ENCODE assay signal across 15 cellular contexts in the genomic region with DNA sequence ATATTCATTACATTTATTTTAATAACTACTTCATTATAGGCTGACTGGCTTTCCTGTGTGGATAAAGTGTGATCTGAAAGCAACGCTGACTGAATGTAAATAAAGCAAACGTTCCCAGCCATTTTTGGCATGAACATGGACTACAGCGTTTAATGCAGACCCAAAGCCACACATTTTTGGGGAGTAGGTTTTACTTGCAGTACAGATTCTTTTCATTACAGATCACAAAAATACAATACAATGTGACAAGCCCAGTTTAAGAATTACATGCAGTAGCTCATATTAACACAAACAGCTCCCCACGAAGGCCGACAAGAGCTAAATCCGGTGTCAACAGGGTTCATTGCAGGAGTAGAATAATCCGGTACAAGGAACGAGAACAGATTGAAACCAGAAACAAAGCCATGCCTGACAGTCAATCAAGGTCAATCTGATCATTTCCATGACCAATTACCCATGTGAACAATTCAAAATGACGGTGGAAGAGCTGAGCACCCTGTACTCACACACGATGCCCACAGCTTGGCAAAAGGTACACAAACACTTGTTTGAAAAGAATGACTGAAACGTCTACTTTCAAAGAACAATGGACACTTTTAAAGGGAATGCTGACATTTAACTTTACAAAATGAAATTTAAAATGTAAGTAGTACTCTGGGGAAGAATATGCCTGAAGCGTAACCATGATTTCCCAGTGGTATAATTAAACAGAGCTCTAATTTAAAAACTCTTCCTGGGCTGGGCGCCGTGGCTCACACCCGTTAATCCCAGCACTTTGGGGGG. TPM values are rescaled to one million over a fixed set of nuclear protein-coding genes. Genes with fewer than 3 reads are reported as not detected.
DNase-seq lines count a peak whose midpoint lies in the region; ATAC-seq and TF ChIP-seq lines count a peak whose summit lies in the region.
"Had no signal": no experiment of that assay in that cellular context is flagged by ENCODE, and none has a peak within 500 bp of the region (broad histone marks: within the 10 kb centered on the region; RNA-seq: fewer than 3 reads in every experiment).

No MANE protein-coding gene starts in this region.

- TF ChIP-seq POLR2A in stomach (IDR thresholded peaks at IDR 0.05), result no peak

- H3K4me1 Mint-ChIP-seq in activated CD8-positive, alpha-beta T cell treated with anti-CD3 and anti-CD28 coated beads for 36 hours (ENCODE audit: low read depth), result peaks cover 46% of the 10 kb centered on the region
- peaks cover 35% of the 10 kb centered on the region for H3K4me1 Mint-ChIP-seq in activated CD8-positive, alpha-beta T cell treated with anti-CD3 and anti-CD28 coated beads, Interleukin-2, amount 10 ng/mL, durations not matched to agents 7 days and 5 days (ENCODE audit: low read depth)
- H3K4me1 Mint-ChIP-seq in WTC11, result peaks cover 16% of the 10 kb centered on the region

- 58% methylated on average over 15 of the region's 15 CpGs for WGBS in right cardiac atrium
- WGBS in stomach, 5 donors, result 38 to 46% (median 41%) methylated on average over 15 of the region's 15 CpGs

- peaks cover 11 to 31% (median 18%) of the 10 kb centered on the region in 4 donors for H3K36me3 ChIP-seq in stomach

- no peak for ATAC-seq in activated CD8-positive, alpha-beta T cell treated with anti-CD3 and anti-CD28 coated beads for 36 hours
- ATAC-seq in activated CD8-positive, alpha-beta T cell treated with anti-CD3 and anti-CD28 coated beads, Interleukin-2, amount 10 ng/mL, durations not matched to agents 7 days and 5 days, result no peak
- ATAC-seq in WTC11 (no peak), right cardiac atrium (no peak), GM21737 (IDR thresholded peaks at IDR 0.05; ENCODE audit: unreplicated experiment) (no peak)
- ATAC-seq: CD8-positive, alpha-beta T cell; effector memory CD8-positive, alpha-beta T cell had no signal

- peaks cover 40% of the 10 kb centered on the region for H3K36me3 Mint-ChIP-seq in activated CD8-positive, alpha-beta T cell treated with anti-CD3 and anti-CD28 coated beads for 36 hours (ENCODE audit: low read depth)
- H3K36me3 Mint-ChIP-seq in activated CD8-positive, alpha-beta T cell treated with anti-CD3 and anti-CD28 coated beads, Interleukin-2, amount 10 ng/mL, durations not matched to agents 7 days and 5 days (ENCODE audit: low read depth), result peaks cover 31% of the 10 kb centered on the region
- H3K36me3 Mint-ChIP-seq in WTC11, result peaks cover 22% of the 10 kb centered on the region

- no peaks in the 10 kb centered on the region for H3K9me3 ChIP-seq in right cardiac atrium (ENCODE audit: control insufficient read depth, low read length)
- no peaks in the 10 kb centered on the region for H3K9me3 ChIP-seq in stomach

- no peaks in the 10 kb centered on the region for H3K9me3 Mint-ChIP-seq in activated CD8-positive, alpha-beta T cell treated with anti-CD3 and anti-CD28 coated beads for 36 hours
- no peaks in the 10 kb centered on the region for H3K9me3 Mint-ChIP-seq in activated CD8-positive, alpha-beta T cell treated with anti-CD3 and anti-CD28 coated beads, Interleukin-2, amount 10 ng/mL, durations not matched to agents 7 days and 5 days (ENCODE audit: insufficient read depth)
- no peaks in the 10 kb centered on the region for H3K9me3 Mint-ChIP-seq in WTC11
- H3K9me3 Mint-ChIP-seq: activated B cell treated with CpG ODN at 0.5 μM for 24 hours; CD8-positive, alpha-beta T cell; effector memory CD8-positive, alpha-beta T cell; H9; naive B cell had no signal

- H3K27ac ChIP-seq in right cardiac atrium (ENCODE audit: low read length), result peak overlapping the region; percentile 17
- peak overlapping the region in 4 of 5 donors; percentile 28 to 90 (median 70) for H3K27ac ChIP-seq in stomach

- TF ChIP-seq EP300 in stomach (IDR thresholded peaks at IDR 0.05), result no peak

- CTCF ChIA-PET in activated CD8-positive, alpha-beta T cell treated with anti-CD3 and anti-CD28 coated beads for 36 hours (lab: Charles Lee), result interaction anchor here (1.1 to 4.1 kb wide), 4 partner anchors 11 to 123 kb away, joined by 3 to 19 read pairs (median 8); no protein-coding TSS in a partner anchor
- CTCF ChIA-PET in activated CD8-positive, alpha-beta T cell treated with anti-CD3 and anti-CD28 coated beads, Interleukin-2, amount 10 ng/mL, durations not matched to agents 7 days and 5 days (lab: Charles Lee), result interaction anchor here (1.0 to 1.5 kb wide), 5 partner anchors 10 to 123 kb away, joined by 3 to 8 read pairs (median 4); a partner anchor contains a TSS
- CTCF ChIA-PET in WTC11 (lab: Charles Lee), result interaction anchor here (1.0 to 2.8 kb wide), 4 partner anchors 10 to 64 kb away, joined by 5 to 14 read pairs (median 10); no protein-coding TSS in a partner anchor

- TF ChIP-seq CTCF in activated CD8-positive, alpha-beta T cell treated with anti-CD3 and anti-CD28 coated beads for 36 hours (IDR thresholded peaks at IDR 0.05), result no peak
- no peak for TF ChIP-seq CTCF in WTC11 (IDR thresholded peaks at IDR 0.05)
- TF ChIP-seq CTCF in stomach (IDR thresholded peaks at IDR 0.05), result no peak

- peaks cover 14% of the 10 kb centered on the region for H3K4me1 ChIP-seq in right cardiac atrium (ENCODE audit: control insufficient read depth, insufficient read depth, low read length)
- H3K4me1 ChIP-seq in stomach, result peaks cover 50 to 90% (median 62%) of the 10 kb centered on the region in 4 donors

- H3K4me3 Mint-ChIP-seq in activated CD8-positive, alpha-beta T cell treated with anti-CD3 and anti-CD28 coated beads for 36 hours, result no peak overlapping the region
- no peak overlapping the region for H3K4me3 Mint-ChIP-seq in activated CD8-positive, alpha-beta T cell treated with anti-CD3 and anti-CD28 coated beads, Interleukin-2, amount 10 ng/mL, durations not matched to agents 7 days and 5 days
- H3K4me3 Mint-ChIP-seq in WTC11, result no peak overlapping the region
- H3K4me3 Mint-ChIP-seq: activated B cell treated with CpG ODN at 0.5 μM for 24 hours; CD8-positive, alpha-beta T cell; H9 had no signal

- POLR2A ChIA-PET in activated CD8-positive, alpha-beta T cell treated with anti-CD3 and anti-CD28 coated beads for 36 hours (lab: Charles Lee), result interaction anchor here (0.9 to 3.1 kb wide), 3 partner anchors 10 to 221 kb away, joined by 3 to 10 read pairs (median 4); no protein-coding TSS in a partner anchor
- POLR2A ChIA-PET in activated CD8-positive, alpha-beta T cell treated with anti-CD3 and anti-CD28 coated beads, Interleukin-2, amount 10 ng/mL, durations not matched to agents 7 days and 5 days (lab: Charles Lee), result interaction anchor here (0.5 kb wide), 1 partner anchor 263 kb away, joined by 3 read pairs; no protein-coding TSS in a partner anchor
- POLR2A ChIA-PET in WTC11 (lab: Charles Lee), result no interaction called here

- no peak for DNase-seq in activated CD8-positive, alpha-beta T cell treated with anti-CD3 and anti-CD28 coated beads for 36 hours
- DNase-seq in activated CD8-positive, alpha-beta T cell treated with anti-CD3 and anti-CD28 coated beads, Interleukin-2, amount 10 ng/mL, durations not matched to agents 7 days and 5 days, result no peak
- DNase-seq in WTC11 (ENCODE audit: low spot score), result no peak
- peak in 1 of 3 donors; percentile 26 for DNase-seq in right cardiac atrium
- DNase-seq in stomach, result no peak
- DNase-seq in NCI-H510A treated with DMSO at 0.1 percent for 48 hours (lab: John Stamatoyannopoulos, UW), result no peak
- DNase-seq in Kasumi-1 (lab: John Stamatoyannopoulos, UW), result no peak
- DNase-seq: 8988T; activated B cell treated with CpG ODN at 0.5 μM for 24 hours; CD8-positive, alpha-beta T cell; effector memory CD8-positive, alpha-beta T cell; H9; naive B cell; substantia nigra had no signal

- intact Hi-C loops in activated CD8-positive, alpha-beta T cell treated with anti-CD3 and anti-CD28 coated beads for 36 hours (cut with micrococcal nuclease), result no loop called here
- intact Hi-C loops in right cardiac atrium (cut with DNase I) (no loop called here), stomach (cut with DNase I; ENCODE audit: low total_unique reads) (no loop called here)

- H3K4me3 ChIP-seq in right cardiac atrium (ENCODE audit: low read length), result no peak overlapping the region
- peak overlapping the region in 1 of 4 donors; percentile 2 for H3K4me3 ChIP-seq in stomach

- peak overlapping the region; percentile 9 for H3K27ac Mint-ChIP-seq in activated CD8-positive, alpha-beta T cell treated with anti-CD3 and anti-CD28 coated beads for 36 hours
- H3K27ac Mint-ChIP-seq in activated CD8-positive, alpha-beta T cell treated with anti-CD3 and anti-CD28 coated beads, Interleukin-2, amount 10 ng/mL, durations not matched to agents 7 days and 5 days, result no peak overlapping the region
- H3K27ac Mint-ChIP-seq in WTC11, result peak overlapping the region; percentile 49; the same call in 1 of the 2 replicates
- H3K27ac Mint-ChIP-seq: activated B cell treated with CpG ODN at 0.5 μM for 24 hours had no signal

- H3K27me3 Mint-ChIP-seq in activated CD8-positive, alpha-beta T cell treated with anti-CD3 and anti-CD28 coated beads for 36 hours, result no peaks in the 10 kb centered on the region
- H3K27me3 Mint-ChIP-seq in activated CD8-positive, alpha-beta T cell treated with anti-CD3 and anti-CD28 coated beads, Interleukin-2, amount 10 ng/mL, durations not matched to agents 7 days and 5 days (ENCODE audit: low read depth), result no peaks in the 10 kb centered on the region
- H3K27me3 Mint-ChIP-seq in WTC11 (ENCODE audit: low read depth), result no peaks in the 10 kb centered on the region
- H3K27me3 Mint-ChIP-seq: activated B cell treated with CpG ODN at 0.5 μM for 24 hours; effector memory CD8-positive, alpha-beta T cell; naive B cell had no signal

- H3K27me3 ChIP-seq in right cardiac atrium (ENCODE audit: control insufficient read depth, insufficient read depth), result no peaks in the 10 kb centered on the region
- no peaks in the 10 kb centered on the region for H3K27me3 ChIP-seq in stomach

RNA-seq across cellular contexts. Expression of a gene that starts 5.3 kb away (rescaled TPM):
- total RNA-seq in activated CD8-positive, alpha-beta T cell treated with anti-CD3 and anti-CD28 coated beads for 36 hours, result 10 to 100 TPM; 28.8 to 29.6 TPM
- 10 to 100 TPM; 31.1 to 33.2 TPM for total RNA-seq in activated CD8-positive, alpha-beta T cell treated with anti-CD3 and anti-CD28 coated beads, Interleukin-2, amount 10 ng/mL, durations not matched to agents 7 days and 5 days
- total RNA-seq in WTC11 (2021) (23.9 to 29.2 TPM (median 24.8 TPM) in 3 replicates), right cardiac atrium (10 to 100 TPM; 18.9 to 23.6 (median 19.5) TPM), stomach (100 to 1,000 TPM in 1 of 5 donors, 10 to 100 TPM in 3, 1 to 10 TPM in 1; 4.3 to 207 (median 24.3) TPM)
- polyA plus RNA-seq in right cardiac atrium (7.7 TPM), stomach (10 to 100 TPM in 2 of 3 donors, 1 to 10 TPM in 1; 7.5 to 11.6 (median 10.8) TPM)

RNA-seq across cellular contexts. Expression of a gene that starts 5.6 kb away (rescaled TPM):
- 10 to 100 TPM; 40.3 to 45.6 TPM for total RNA-seq in activated CD8-positive, alpha-beta T cell treated with anti-CD3 and anti-CD28 coated beads for 36 hours
- total RNA-seq in activated CD8-positive, alpha-beta T cell treated with anti-CD3 and anti-CD28 coated beads, Interleukin-2, amount 10 ng/mL, durations not matched to agents 7 days and 5 days, result 10 to 100 TPM; 28.3 to 34.3 TPM
- 34.7 to 36.7 TPM (median 36.4 TPM) in 3 replicates for total RNA-seq in WTC11 (2021)
- total RNA-seq in right cardiac atrium, result 10 to 100 TPM; 33.8 to 43.5 (median 41.7) TPM
- polyA plus RNA-seq in right cardiac atrium, result 60.8 TPM
- 10 to 100 TPM in 3 of 5 donors, 1 to 10 TPM in 2; 6.4 to 21.4 (median 14.9) TPM for total RNA-seq in stomach
- polyA plus RNA-seq in stomach, result 10 to 100 TPM; 42.8 to 96.5 (median 48.4) TPM

RNA-seq across cellular contexts. Expression of a gene that starts 28.2 kb away (rescaled TPM):
- total RNA-seq in activated CD8-positive, alpha-beta T cell treated with anti-CD3 and anti-CD28 coated beads for 36 hours, result 1 to 10 TPM; 9.9 TPM
- total RNA-seq in activated CD8-positive, alpha-beta T cell treated with anti-CD3 and anti-CD28 coated beads, Interleukin-2, amount 10 ng/mL, durations not matched to agents 7 days and 5 days, result 1 to 10 TPM; 8.5 to 8.8 TPM
- total RNA-seq in WTC11 (2021) (11.8 to 15.5 TPM (median 12.3 TPM) in 3 replicates), right cardiac atrium (1 to 10 TPM; 4.8 to 6.9 (median 6.5) TPM), stomach (10 to 100 TPM in 4 of 5 donors, 1 to 10 TPM in 1; 5.5 to 39.7 (median 18.5) TPM)
- polyA plus RNA-seq in right cardiac atrium (6.2 TPM), stomach (10 to 100 TPM in 2 of 3 donors, 1 to 10 TPM in 1; 9.0 to 16.9 (median 14.8) TPM)

RNA-seq across cellular contexts. Expression of a gene that starts 34.5 kb away (rescaled TPM):
- total RNA-seq in activated CD8-positive, alpha-beta T cell treated with anti-CD3 and anti-CD28 coated beads for 36 hours, result 1 to 10 TPM; 5.8 to 9.1 TPM
- total RNA-seq in activated CD8-positive, alpha-beta T cell treated with anti-CD3 and anti-CD28 coated beads, Interleukin-2, amount 10 ng/mL, durations not matched to agents 7 days and 5 days, result 1 to 10 TPM; 2.2 to 2.7 TPM
- 529 to 555 TPM (median 531 TPM) in 3 replicates for total RNA-seq in WTC11 (2021)
- total RNA-seq in right cardiac atrium, result 100 to 1,000 TPM; 478 to 697 (median 542) TPM
- polyA plus RNA-seq in right cardiac atrium, result 843 TPM
- 1,000 to 10,000 TPM in 1 of 5 donors, 100 to 1,000 TPM in 4; 216 to 1,146 (median 643) TPM for total RNA-seq in stomach
- polyA plus RNA-seq in stomach, result 1,000 to 10,000 TPM in 1 of 3 donors, 100 to 1,000 TPM in 2; 778 to 1,091 (median 976) TPM
